In genomic region chr14:99497341-99497740, GRCh38 we compare ENCODE assay signal across 6 cellular contexts.
"Had no signal": no experiment of that assay in that cellular context is flagged by ENCODE, and none has a peak within 500 bp of the region (broad histone marks: within the 10 kb centered on the region; RNA-seq: fewer than 3 reads in every experiment).

No MANE protein-coding gene starts in this region.

- H3K27ac Mint-ChIP-seq: GM23338 had no signal

- ATAC-seq: GM23338, HCT116, K562 had no signal

- H3K4me3 Mint-ChIP-seq: GM23338 had no signal

- DNase-seq: H7, IMR-90 had no signal

- H3K4me1 ChIP-seq: HAP-1 had no signal

- H3K9me3 Mint-ChIP-seq: GM23338 had no signal

- H3K9me3 ChIP-seq: HAP-1 had no signal

- H3K4me3 ChIP-seq: GM23338, HAP-1, K562 had no signal
